25 cellular contexts compared by ENCODE assay signal in the genomic region with DNA sequence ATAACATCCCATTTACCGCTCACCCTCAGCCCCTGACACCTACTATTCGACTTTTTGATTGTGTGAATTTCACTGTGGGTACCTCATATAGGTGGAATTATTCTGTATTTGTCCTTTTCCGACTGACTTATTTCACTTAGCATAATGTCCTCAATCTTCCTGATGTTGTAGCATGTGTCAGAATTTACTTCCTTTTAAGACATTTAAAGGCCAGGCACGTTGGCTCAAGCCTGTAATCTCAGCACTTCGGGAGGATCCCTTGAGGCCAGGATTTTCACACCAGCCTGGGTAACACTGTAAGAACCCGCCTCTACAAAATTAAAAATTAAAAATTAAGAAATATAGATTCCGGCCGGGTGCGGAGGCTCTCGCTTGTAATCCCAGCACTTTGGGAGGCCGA.
"Had no signal": no experiment of that assay in that cellular context is flagged by ENCODE, and none has a peak within 500 bp of the region (broad histone marks: within the 10 kb centered on the region; RNA-seq: fewer than 3 reads in every experiment).

No MANE protein-coding gene starts in this region.

- H3K27me3 Mint-ChIP-seq: activated CD4-positive, alpha-beta memory T cell treated with anti-CD3 and anti-CD28 coated beads, Interleukin-2, amount 10 ng/mL, durations not matched to agents 7 days and 5 days; activated naive CD4-positive, alpha-beta T cell treated with anti-CD3 and anti-CD28 coated beads, Interleukin-2, amount 10 ng/mL, durations not matched to agents 7 days and 5 days; activated naive CD8-positive, alpha-beta T cell treated with anti-CD3 and anti-CD28 coated beads for 36 hours; activated T-helper 17 cell treated with anti-CD3 and anti-CD28 coated beads, Interleukin-2, amount 50 U/mL, for 72 hours had no signal

- H3K27ac Mint-ChIP-seq: activated CD4-positive, alpha-beta memory T cell treated with anti-CD3 and anti-CD28 coated beads, Interleukin-2, amount 10 ng/mL, durations not matched to agents 7 days and 5 days; activated naive CD4-positive, alpha-beta T cell treated with anti-CD3 and anti-CD28 coated beads, Interleukin-2, amount 10 ng/mL, durations not matched to agents 7 days and 5 days; activated naive CD8-positive, alpha-beta T cell treated with anti-CD3 and anti-CD28 coated beads for 36 hours; activated T-helper 17 cell treated with anti-CD3 and anti-CD28 coated beads, Interleukin-2, amount 50 U/mL, for 72 hours had no signal

- H3K4me3 ChIP-seq: cardiac muscle cell, SJSA1 had no signal

- H3K4me3 Mint-ChIP-seq: activated CD4-positive, alpha-beta memory T cell treated with anti-CD3 and anti-CD28 coated beads, Interleukin-2, amount 10 ng/mL, durations not matched to agents 7 days and 5 days; activated naive CD4-positive, alpha-beta T cell treated with anti-CD3 and anti-CD28 coated beads, Interleukin-2, amount 10 ng/mL, durations not matched to agents 7 days and 5 days; activated naive CD8-positive, alpha-beta T cell treated with anti-CD3 and anti-CD28 coated beads for 36 hours; activated T-helper 17 cell treated with anti-CD3 and anti-CD28 coated beads, Interleukin-2, amount 50 U/mL, for 72 hours had no signal

- ATAC-seq: activated T-helper 17 cell treated with anti-CD3 and anti-CD28 coated beads, Interleukin-2, amount 50 U/mL, for 72 hours; PC-3; SK-N-SH treated with all-trans-retinoic acid at 6 μM for 48 hours had no signal

- DNase-seq: activated CD4-positive, alpha-beta memory T cell treated with anti-CD3 and anti-CD28 coated beads, Interleukin-2, amount 10 ng/mL, durations not matched to agents 7 days and 5 days; activated CD4-positive, alpha-beta T cell treated with anti-CD3 and anti-CD28 coated beads, Interleukin-2, amount 50 U/mL, for 1 hour; activated CD4-positive, CD25-positive, alpha-beta regulatory T cell; activated gamma-delta T cell treated with Interleukin-2 at 50 U/mL for 16 hours; activated naive CD4-positive, alpha-beta T cell treated with anti-CD3 and anti-CD28 coated beads, Interleukin-2, amount 10 ng/mL, durations not matched to agents 7 days and 5 days; activated naive CD8-positive, alpha-beta T cell treated with anti-CD3 and anti-CD28 coated beads for 36 hours; activated T-cell treated with anti-CD3 and anti-CD28 coated beads for 4 hours; activated T-cell treated with anti-CD3 and anti-CD28 coated beads, Interleukin-2, amount 50 U/mL, for 48 hours; brain microvascular endothelial cell; Karpas-422; MM.1S; NCI-H1105; NCI-H1436 treated with DMSO at 0.1 percent for 48 hours; NCI-H187; NCI-H2081; NCI-H524; PC-3; SHP77; SW 1271; T-helper 2 cell; T1000 had no signal

- H3K4me1 ChIP-seq: SJSA1 had no signal

- H3K9me3 Mint-ChIP-seq: activated CD4-positive, alpha-beta memory T cell treated with anti-CD3 and anti-CD28 coated beads, Interleukin-2, amount 10 ng/mL, durations not matched to agents 7 days and 5 days; activated naive CD4-positive, alpha-beta T cell treated with anti-CD3 and anti-CD28 coated beads, Interleukin-2, amount 10 ng/mL, durations not matched to agents 7 days and 5 days; activated naive CD8-positive, alpha-beta T cell treated with anti-CD3 and anti-CD28 coated beads for 36 hours; activated T-helper 17 cell treated with anti-CD3 and anti-CD28 coated beads, Interleukin-2, amount 50 U/mL, for 72 hours had no signal

- H3K36me3 ChIP-seq: brain microvascular endothelial cell, cardiac muscle cell had no signal

- H3K27me3 ChIP-seq: brain microvascular endothelial cell, cardiac muscle cell, SJSA1 had no signal

- H3K4me1 Mint-ChIP-seq: activated CD4-positive, alpha-beta memory T cell treated with anti-CD3 and anti-CD28 coated beads, Interleukin-2, amount 10 ng/mL, durations not matched to agents 7 days and 5 days; activated naive CD4-positive, alpha-beta T cell treated with anti-CD3 and anti-CD28 coated beads, Interleukin-2, amount 10 ng/mL, durations not matched to agents 7 days and 5 days; activated T-helper 17 cell treated with anti-CD3 and anti-CD28 coated beads, Interleukin-2, amount 50 U/mL, for 72 hours had no signal

- H3K27ac ChIP-seq: brain microvascular endothelial cell, cardiac muscle cell, SJSA1 had no signal
